35 cellular contexts compared by ENCODE assay signal in the genomic region with DNA sequence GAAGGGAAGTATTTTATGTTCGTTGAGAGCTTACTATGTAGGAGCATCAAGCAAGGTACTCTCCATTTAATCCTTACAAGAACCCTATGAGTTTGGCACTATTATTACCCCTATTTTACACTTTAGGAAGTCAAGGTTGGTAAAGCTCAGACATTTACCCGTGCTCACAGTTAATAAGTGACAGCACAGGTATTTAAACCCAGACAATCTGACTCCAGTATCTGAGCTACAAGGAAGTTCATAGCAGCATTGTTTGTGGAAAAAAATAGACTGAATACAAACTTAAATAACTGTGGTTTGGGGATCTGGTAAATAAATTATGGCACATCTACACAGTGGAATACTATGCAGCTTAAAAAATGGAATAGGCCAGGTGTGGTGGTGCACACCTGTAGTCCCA. TPM values are rescaled to one million over a fixed set of nuclear protein-coding genes. Genes with fewer than 3 reads are reported as not detected.
"Had no signal": no experiment of that assay in that cellular context is flagged by ENCODE, and none has a peak within 500 bp of the region (broad histone marks: within the 10 kb centered on the region; RNA-seq: fewer than 3 reads in every experiment).

No MANE protein-coding gene starts in this region.

- H3K27me3 ChIP-seq: neutrophil, pancreas, spleen, thyroid gland, transverse colon, upper lobe of right lung, uterus had no signal

- H3K27me3 Mint-ChIP-seq: naive B cell; stimulated activated memory B cell treated with anti-CD40 and anti-IgM and Interleukin-4, amounts not matched to agents 10 μg/mL and 1 μg/mL and 100 μg/mL, for 72 hours had no signal

- H3K27ac ChIP-seq: neutrophil, prostate gland, skin epidermis, spleen, thoracic aorta, thyroid gland, transverse colon, upper lobe of right lung, uterus had no signal

- H3K4me3 ChIP-seq: pancreas, prostate gland, skin epidermis, smooth muscle cell, spleen, thoracic aorta, thyroid gland, transverse colon, upper lobe of right lung, uterus had no signal

- H3K4me3 Mint-ChIP-seq: naive B cell; naive thymus-derived CD8-positive, alpha-beta T cell; natural killer cell treated with Interleukin-12 subunit alpha and Interleukin-12 subunit beta and Interleukin-15 and Interleukin-18, amount 100 ng/mL, for 72 hours; nephron progenitor cell; neural crest cell; stimulated activated memory B cell treated with anti-CD40 and anti-IgM and Interleukin-4, amounts not matched to agents 10 μg/mL and 1 μg/mL and 100 μg/mL, for 72 hours; stimulated activated naive CD8-positive, alpha-beta T cell treated with anti-CD3 and anti-CD28 coated beads, Interleukin-15, amount 100 ng/mL, for 72 hours; type B pancreatic cell had no signal

- H3K36me3 ChIP-seq: neutrophil, pancreas, prostate gland, spleen, thoracic aorta, thyroid gland, transverse colon, upper lobe of right lung, uterus had no signal

- H3K4me1 Mint-ChIP-seq: nephron progenitor cell; stimulated activated naive CD8-positive, alpha-beta T cell treated with anti-CD3 and anti-CD28 coated beads, Interleukin-15, amount 100 ng/mL, for 72 hours had no signal

- ATAC-seq: naive thymus-derived CD8-positive, alpha-beta T cell; natural killer cell treated with Interleukin-12 subunit alpha and Interleukin-12 subunit beta and Interleukin-15 and Interleukin-18, amount 100 ng/mL, for 72 hours; right cardiac atrium; sciatic nerve; stimulated activated memory B cell treated with anti-CD40 and anti-IgM and Interleukin-4, amounts not matched to agents 10 μg/mL and 1 μg/mL and 100 μg/mL, for 72 hours; stimulated activated naive CD8-positive, alpha-beta T cell treated with anti-CD3 and anti-CD28 coated beads, Interleukin-15, amount 100 ng/mL, for 72 hours; stimulated activated naive CD8-positive, alpha-beta T cell treated with anti-CD3 and anti-CD28 coated beads, Interleukin-15, Interleukin-2, amounts not matched to agents 100 U/mL and 50 U/mL, for 24 hours; upper lobe of right lung had no signal

- H3K4me1 ChIP-seq: prostate gland, thyroid gland, transverse colon, upper lobe of right lung, uterus had no signal

- DNase-seq: naive B cell; naive thymus-derived CD8-positive, alpha-beta T cell; nephron progenitor cell; nucleus accumbens; pancreas; right cardiac atrium; spleen; stimulated activated CD4-positive, alpha-beta T cell treated with anti-CD3 and anti-CD28 coated beads, Interleukin-12 subunit alpha, Interleukin-12 subunit beta, amount 100 ng/mL, for 4 hours; stimulated activated CD4-positive, alpha-beta T cell treated with anti-CD3 and anti-CD28 coated beads, Interleukin-1b, Interleukin-23, amount 100 ng/mL, for 48 hours; stimulated activated CD4-positive, alpha-beta T cell treated with anti-CD3 and anti-CD28 coated beads, Interleukin-4, amount 100 ng/mL, for 1 hour; stimulated activated CD4-positive, alpha-beta T cell treated with anti-CD3 and anti-CD28 coated beads, Interleukin-4, amount 100 ng/mL, for 4 hours; stimulated activated CD8-positive, alpha-beta memory T cell treated with anti-CD3 and anti-CD28 coated beads, Interleukin-4, amount 100 ng/mL, for 48 hours; stimulated activated naive CD4-positive, alpha-beta T cell; stimulated activated naive CD8-positive, alpha-beta T cell treated with anti-CD3 and anti-CD28 coated beads, Interleukin-15, amount 100 ng/mL, for 72 hours; stimulated activated naive CD8-positive, alpha-beta T cell treated with anti-CD3 and anti-CD28 coated beads, Interleukin-15, Interleukin-2, amounts not matched to agents 100 U/mL and 50 U/mL, for 24 hours; thyroid gland; transverse colon; upper lobe of right lung; uterus had no signal

- H3K9me3 ChIP-seq: neutrophil, pancreas, prostate gland, spleen, thoracic aorta, thyroid gland, transverse colon, upper lobe of right lung, uterus had no signal

- H3K4me2 ChIP-seq: smooth muscle cell had no signal

- H3K9me3 Mint-ChIP-seq: natural killer cell treated with Interleukin-12 subunit alpha and Interleukin-12 subunit beta and Interleukin-15 and Interleukin-18, amount 100 ng/mL, for 72 hours; neural crest cell; stimulated activated memory B cell treated with anti-CD40 and anti-IgM and Interleukin-4, amounts not matched to agents 10 μg/mL and 1 μg/mL and 100 μg/mL, for 72 hours; type B pancreatic cell had no signal

- H3K36me3 Mint-ChIP-seq: naive B cell; natural killer cell treated with Interleukin-12 subunit alpha and Interleukin-12 subunit beta and Interleukin-15 and Interleukin-18, amount 100 ng/mL, for 72 hours; stimulated activated memory B cell treated with anti-CD40 and anti-IgM and Interleukin-4, amounts not matched to agents 10 μg/mL and 1 μg/mL and 100 μg/mL, for 72 hours; type B pancreatic cell had no signal

- H3K27ac Mint-ChIP-seq: naive B cell; natural killer cell treated with Interleukin-12 subunit alpha and Interleukin-12 subunit beta and Interleukin-15 and Interleukin-18, amount 100 ng/mL, for 72 hours; nephron progenitor cell; stimulated activated memory B cell treated with anti-CD40 and anti-IgM and Interleukin-4, amounts not matched to agents 10 μg/mL and 1 μg/mL and 100 μg/mL, for 72 hours; stimulated activated naive CD8-positive, alpha-beta T cell treated with anti-CD3 and anti-CD28 coated beads, Interleukin-15, amount 100 ng/mL, for 72 hours; type B pancreatic cell had no signal

RNA-seq across cellular contexts. Expression of gene ARMH2, which starts 45.2 kb away (rescaled TPM):
- total RNA-seq: myocyte, neural crest cell, osteocyte, pancreas, prostate gland, pulmonary artery endothelial cell, right cardiac atrium, sciatic nerve, smooth muscle cell, subcutaneous adipose tissue, temporal lobe, thoracic aorta, thyroid gland, transverse colon, upper lobe of right lung, urinary bladder, uterus had no signal
- polyA plus RNA-seq: pancreas, right cardiac atrium, smooth muscle cell, urinary bladder had no signal
